Comparison of ENCODE assay signal across 9 cellular contexts in genomic region chr2:212548459-212548815, GRCh38. TPM values are rescaled to one million over a fixed set of nuclear protein-coding genes. Genes with fewer than 3 reads are reported as not detected.
DNase-seq lines count a peak whose midpoint lies in the region; ATAC-seq and TF ChIP-seq lines count a peak whose summit lies in the region.
"Had no signal": no experiment of that assay in that cellular context is flagged by ENCODE, and none has a peak within 500 bp of the region (broad histone marks: within the 10 kb centered on the region; RNA-seq: fewer than 3 reads in every experiment).

No MANE protein-coding gene starts in this region.

- H4K91ac ChIP-seq in trophoblast cell (ENCODE audit: low read depth, low read length): no peak overlapping the region

- no peaks in the 10 kb centered on the region for H3K79me2 ChIP-seq in trophoblast cell (ENCODE audit: control insufficient read depth, insufficient read depth, low read length, poor library complexity)

- no peak overlapping the region for H3K4ac ChIP-seq in trophoblast cell (ENCODE audit: low read depth, low read length)

- H2BK12ac ChIP-seq in trophoblast cell (ENCODE audit: low read length): no peak overlapping the region

- H3K27me3 ChIP-seq in trophoblast cell (ENCODE audit: insufficient read depth, low read length): no peaks in the 10 kb centered on the region

- no peaks in the 10 kb centered on the region for H3K36me3 ChIP-seq in trophoblast cell (ENCODE audit: control insufficient read depth in 1 of 2, insufficient read depth in 2 of 2, low read length in 2 of 2)

- no peak overlapping the region for H2BK120ac ChIP-seq in trophoblast cell (ENCODE audit: insufficient read depth, low read length, poor library complexity)

- no peak for ATAC-seq in HG03439 (IDR thresholded peaks at IDR 0.05; ENCODE audit: unreplicated experiment)
- no peak for ATAC-seq in GM21717 (IDR thresholded peaks at IDR 0.05; ENCODE audit: unreplicated experiment)
- no peak for ATAC-seq in GM19035 (IDR thresholded peaks at IDR 0.05; ENCODE audit: unreplicated experiment)

- H4K12ac ChIP-seq in trophoblast cell (ENCODE audit: low read depth, low read length): no peak overlapping the region

- H2AFZ ChIP-seq in trophoblast cell (ENCODE audit: insufficient read depth, low read length, poor library complexity): no peak overlapping the region

- H3K4me2 ChIP-seq in trophoblast cell (ENCODE audit: low read length): no peak overlapping the region

- H4K8ac ChIP-seq in trophoblast cell (ENCODE audit: low read depth, low read length): no peak overlapping the region

- no peak overlapping the region for H3K4me3 ChIP-seq in trophoblast cell (ENCODE audit: low read depth, low read length)

- no peak overlapping the region for H3K9ac ChIP-seq in trophoblast cell (ENCODE audit: low read length)

- WGBS in trophoblast cell (ENCODE audit: extremely low coverage, insufficient coverage, insufficient read length): no CpG with 5 or more reads among the region's 1 CpG

- no peak overlapping the region for H3K14ac ChIP-seq in trophoblast cell (ENCODE audit: low read length)

- DNase-seq in GM10266 (ENCODE audit: extremely low spot score) (no peak), NCI-H526 treated with DMSO at 0.1 percent for 48 hours (lab: John Stamatoyannopoulos, UW) (peak; percentile 79), fibroblast of gingiva (ENCODE audit: low read depth) (peak; percentile 44), trophoblast cell (peak; percentile 33 to 62)
- no peak for DNase-seq in effector CD8-positive, alpha-beta T cell (lab: John Stamatoyannopoulos, UW)
- DNase-seq: H7 had no signal

- no peak overlapping the region for H3K23ac ChIP-seq in trophoblast cell (ENCODE audit: low read length)

- no peaks in the 10 kb centered on the region for H3K79me1 ChIP-seq in trophoblast cell (ENCODE audit: low read length)

- H3K18ac ChIP-seq in trophoblast cell (ENCODE audit: low read length): no peak overlapping the region

- H3K9me3 ChIP-seq in trophoblast cell (ENCODE audit: insufficient read depth, low read depth, low read length): no peaks in the 10 kb centered on the region

- no peak overlapping the region for H3K27ac ChIP-seq in trophoblast cell (ENCODE audit: low read depth, low read length)

- H2BK5ac ChIP-seq in trophoblast cell (ENCODE audit: low read depth, low read length, poor library complexity): no peak overlapping the region

- TF ChIP-seq CTCF in GM10266 (IDR thresholded peaks at IDR 0.05; ENCODE audit: control insufficient read depth, insufficient read depth, low read depth, missing control alignments): peak; percentile 26

- H2AK5ac ChIP-seq in trophoblast cell (ENCODE audit: low read length): no peak overlapping the region

- H3K4me1 ChIP-seq in trophoblast cell (ENCODE audit: control insufficient read depth in 1 of 2, insufficient read depth in 2 of 2, low read length in 2 of 2): no peaks in the 10 kb centered on the region

RNA-seq across cellular contexts. Expression of gene ERBB4, which starts 9.8 kb away (rescaled TPM):
- 0.89 and 1.0 TPM in 2 replicates for polyA plus RNA-seq in trophoblast cell (2013)

Comparison
In these comparisons a context has a peak if more than half of its experiments do, and no peak if none do; other contexts are left out.
1. DNase-seq: peak in NCI-H526 treated with DMSO at 0.1 percent for 48 hours (single experiment), fibroblast of gingiva (single experiment) and trophoblast cell (2 of 2); none in GM10266 (single experiment) and effector CD8-positive, alpha-beta T cell (single experiment).